Comparison of ENCODE assay signal across 4 cellular contexts in the genomic region with DNA sequence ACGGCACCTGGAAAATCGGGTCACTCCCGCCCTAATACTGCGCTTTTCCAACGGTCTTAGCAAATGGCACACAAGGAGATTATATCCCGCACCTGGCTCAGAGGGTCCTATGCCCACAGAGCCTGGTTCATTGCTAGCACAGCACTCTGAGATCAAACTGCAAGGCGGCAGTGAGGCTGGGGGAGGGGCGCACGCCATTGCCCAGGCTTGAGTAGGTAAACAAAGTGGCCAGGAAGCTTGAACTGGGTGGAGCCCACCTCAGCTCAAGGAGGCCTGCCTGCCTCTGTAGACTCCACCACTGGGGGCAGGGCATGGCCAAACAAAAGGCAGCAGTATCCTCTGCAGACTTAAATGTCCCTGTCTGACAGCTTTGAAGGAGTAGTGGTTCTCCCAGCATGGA. TPM values are rescaled to one million over a fixed set of nuclear protein-coding genes. Genes with fewer than 3 reads are reported as not detected.
"Had no signal": no experiment of that assay in that cellular context is flagged by ENCODE, and none has a peak within 500 bp of the region (broad histone marks: within the 10 kb centered on the region; RNA-seq: fewer than 3 reads in every experiment).

No MANE protein-coding gene starts in this region.

RNA-seq across cellular contexts. Expression of a gene that starts 11.0 kb away (rescaled TPM):
- total RNA-seq: neural crest cell, osteocyte, pulmonary artery endothelial cell, smooth muscle cell had no signal
- polyA plus RNA-seq: smooth muscle cell had no signal
